Comparison of ENCODE assay signal across 13 cellular contexts in genomic region chr16:3873482-3874173, GRCh38. TPM values are rescaled to one million over a fixed set of nuclear protein-coding genes. Genes with fewer than 3 reads are reported as not detected.
DNase-seq lines count a peak whose midpoint lies in the region; ATAC-seq and TF ChIP-seq lines count a peak whose summit lies in the region.
"Had no signal": no experiment of that assay in that cellular context is flagged by ENCODE, and none has a peak within 500 bp of the region (broad histone marks: within the 10 kb centered on the region; RNA-seq: fewer than 3 reads in every experiment).

No MANE protein-coding gene starts in this region.

- peak overlapping the region; percentile 25 for H3K27ac Mint-ChIP-seq in CD4-positive, alpha-beta T cell
- peak overlapping the region; percentile 58 for H3K27ac Mint-ChIP-seq in osteocyte (ENCODE audit: unreplicated experiment)
- H3K27ac Mint-ChIP-seq: activated CD4-positive, alpha-beta T cell treated with anti-CD3 and anti-CD28 coated beads, Interleukin-2, amount 10 ng/mL, durations not matched to agents 24 days and 14 days had no signal

- no peak overlapping the region for H3K9ac ChIP-seq in SK-N-MC (ENCODE audit: insufficient read length)

- DNase-seq in CD4-positive, alpha-beta T cell: no peak
- DNase-seq in SK-N-MC (ENCODE audit: low read depth, low spot score): no peak
- peak; percentile 59 for DNase-seq in fibroblast of villous mesenchyme (ENCODE audit: low read depth)
- DNase-seq in osteocyte (ENCODE audit: extremely low spot score, unreplicated experiment): no peak
- no peak for DNase-seq in NOMO-1 treated with dmso at 0.1 percent for 144 hours (lab: John Stamatoyannopoulos, UW; ENCODE audit: unreplicated experiment)
- no peak for DNase-seq in HK-2 (ENCODE audit: unreplicated experiment)
- no peak for DNase-seq in KG1 (lab: John Stamatoyannopoulos, UW)
- DNase-seq: activated CD4-positive, alpha-beta T cell treated with anti-CD3 and anti-CD28 coated beads, Interleukin-2, amount 10 ng/mL, durations not matched to agents 24 days and 14 days; NCI-H1092 treated with DMSO at 0.1 percent for 48 hours; NCI-H345; retina had no signal

- H3K4me3 ChIP-seq in SK-N-MC: 0 out of 2 replicates have a peak overlapping the region, but pooled peaks have one; percentile 24
- no peak overlapping the region for H3K4me3 ChIP-seq in fibroblast of villous mesenchyme (ENCODE audit: low read depth, low read length)

- ATAC-seq in CD4-positive, alpha-beta T cell (ENCODE audit: poor library complexity): no peak
- no peak for ATAC-seq in GM21737 (IDR thresholded peaks at IDR 0.05; ENCODE audit: unreplicated experiment)

- no peaks in the 10 kb centered on the region for H3K27me3 Mint-ChIP-seq in CD4-positive, alpha-beta T cell
- no peaks in the 10 kb centered on the region for H3K27me3 Mint-ChIP-seq in osteocyte (ENCODE audit: unreplicated experiment)
- H3K27me3 Mint-ChIP-seq: activated CD4-positive, alpha-beta T cell treated with anti-CD3 and anti-CD28 coated beads, Interleukin-2, amount 10 ng/mL, durations not matched to agents 24 days and 14 days; central memory CD8-positive, alpha-beta T cell had no signal

- H3K9me3 Mint-ChIP-seq in CD4-positive, alpha-beta T cell: no peaks in the 10 kb centered on the region
- H3K9me3 Mint-ChIP-seq in osteocyte (ENCODE audit: unreplicated experiment): no peaks in the 10 kb centered on the region
- H3K9me3 Mint-ChIP-seq: activated CD4-positive, alpha-beta T cell treated with anti-CD3 and anti-CD28 coated beads, Interleukin-2, amount 10 ng/mL, durations not matched to agents 24 days and 14 days; central memory CD8-positive, alpha-beta T cell had no signal

- no peak for TF ChIP-seq CTCF in CD4-positive, alpha-beta T cell (IDR thresholded peaks at IDR 0.05)
- no peak for TF ChIP-seq CTCF in fibroblast of villous mesenchyme (IDR thresholded peaks at IDR 0.05; ENCODE audit: insufficient read depth, low read depth, low read length)
- TF ChIP-seq CTCF in osteocyte (IDR thresholded peaks at IDR 0.05): no peak

- H3K4me3 Mint-ChIP-seq in CD4-positive, alpha-beta T cell: peak overlapping the region; percentile 66
- no peak overlapping the region for H3K4me3 Mint-ChIP-seq in osteocyte (ENCODE audit: unreplicated experiment)
- H3K4me3 Mint-ChIP-seq: activated CD4-positive, alpha-beta T cell treated with anti-CD3 and anti-CD28 coated beads, Interleukin-2, amount 10 ng/mL, durations not matched to agents 24 days and 14 days; central memory CD8-positive, alpha-beta T cell had no signal

- H3K4me1 Mint-ChIP-seq in CD4-positive, alpha-beta T cell (ENCODE audit: low read depth): peaks cover 100% of the 10 kb centered on the region
- peaks cover 92% of the 10 kb centered on the region for H3K4me1 Mint-ChIP-seq in osteocyte (ENCODE audit: unreplicated experiment)

- intact Hi-C loops in CD4-positive, alpha-beta T cell (cut with DNase I, micrococcal nuclease): loop anchor here (5.0 kb wide), 2 partner anchors 46 to 86 kb away; no protein-coding TSS in a partner anchor

- POLR2A ChIA-PET in CD4-positive, alpha-beta T cell (lab: Charles Lee): no interaction called here

- H3K27ac ChIP-seq in CD4-positive, alpha-beta T cell (ENCODE audit: low read depth, low read length): no peak overlapping the region
- H3K27ac ChIP-seq in SK-N-MC: peak overlapping the region; percentile 45

- CTCF ChIA-PET in CD4-positive, alpha-beta T cell (lab: Charles Lee): no interaction called here

- peaks cover 15% of the 10 kb centered on the region for H3K36me3 ChIP-seq in SK-N-MC (ENCODE audit: insufficient read depth, low read length)

- no peaks in the 10 kb centered on the region for H3K9me3 ChIP-seq in CD4-positive, alpha-beta T cell (ENCODE audit: control insufficient read depth, low read length)
- no peaks in the 10 kb centered on the region for H3K9me3 ChIP-seq in SK-N-MC (ENCODE audit: low read depth, low read length)

- H3K36me3 Mint-ChIP-seq in CD4-positive, alpha-beta T cell (ENCODE audit: low read depth): peaks cover 40% of the 10 kb centered on the region
- H3K36me3 Mint-ChIP-seq in osteocyte (ENCODE audit: unreplicated experiment): peaks cover 6% of the 10 kb centered on the region

- no peaks in the 10 kb centered on the region for H3K27me3 ChIP-seq in CD4-positive, alpha-beta T cell (ENCODE audit: control insufficient read depth, insufficient read depth, low read length)

RNA-seq across cellular contexts. Expression of gene CREBBP, which starts 6.9 kb away (rescaled TPM):
- total RNA-seq in CD4-positive, alpha-beta T cell: 100 to 1,000 TPM; 145 to 152 TPM
- total RNA-seq in fibroblast of villous mesenchyme (27.4 and 32.0 TPM in 2 replicates), osteocyte (107 and 109 TPM in 2 replicates)
